In the genomic region with DNA sequence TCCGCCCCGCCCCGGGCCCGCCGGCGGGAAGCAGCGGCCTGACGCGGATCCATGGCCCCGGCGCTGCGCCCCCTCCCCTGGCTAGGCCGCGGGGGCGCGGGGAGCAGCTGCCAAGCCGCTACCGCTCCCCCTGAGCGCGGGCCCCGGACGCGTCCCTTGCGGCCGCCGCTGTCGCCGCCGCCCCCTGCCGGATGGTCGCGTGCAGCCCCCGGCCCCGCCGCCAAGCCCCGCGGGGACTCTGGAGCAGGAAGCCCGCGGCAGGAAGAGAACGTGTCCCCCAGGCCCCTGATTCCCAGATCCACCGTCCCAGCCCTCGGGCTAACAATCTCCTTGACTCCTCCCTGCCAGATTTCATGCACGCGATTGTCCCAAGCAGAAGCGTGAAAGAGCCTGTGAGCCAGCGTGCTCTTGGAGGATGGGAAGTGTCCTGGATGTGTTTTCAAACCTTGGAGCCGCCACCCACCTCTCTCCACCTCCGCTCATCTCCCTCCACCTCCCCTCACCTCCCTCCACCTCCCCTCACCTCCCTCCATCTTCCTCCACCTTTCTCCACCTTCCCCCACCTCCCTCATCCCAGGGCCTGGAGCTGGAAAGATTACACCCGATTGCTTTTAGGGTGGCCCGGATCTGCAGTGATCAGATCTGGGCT, we compare ENCODE assay signal across 8 cellular contexts. TPM values are rescaled to one million over a fixed set of nuclear protein-coding genes. Genes with fewer than 3 reads are reported as not detected.
DNase-seq lines count a peak whose midpoint lies in the region; ATAC-seq and TF ChIP-seq lines count a peak whose summit lies in the region.

No MANE protein-coding gene starts in this region.

- no peaks in the 10 kb centered on the region for H3K9me3 ChIP-seq in right atrium auricular region

- H3K36me3 ChIP-seq in right atrium auricular region = no peaks in the 10 kb centered on the region

- H3K27me3 ChIP-seq in right atrium auricular region = no peaks in the 10 kb centered on the region

- ATAC-seq in GM18867 (IDR thresholded peaks at IDR 0.05; ENCODE audit: unreplicated experiment) = peak; percentile 83
- ATAC-seq in HG03159 (IDR thresholded peaks at IDR 0.05; ENCODE audit: unreplicated experiment) = peak; percentile 74

- H3K27ac ChIP-seq in angular gyrus (ENCODE audit: low read depth, low read length) (peak overlapping the region; percentile 95), right atrium auricular region (peak overlapping the region; percentile 75 to 83)

- DNase-seq in AG10803 (ENCODE audit: low read depth) = peak; percentile 82
- DNase-seq in SW 1271 (lab: John Stamatoyannopoulos, UW) = peak; percentile 5 to 49
- DNase-seq in right atrium auricular region (ENCODE audit: low spot score) = no peak
- DNase-seq in putamen (ENCODE audit: low spot score) = peak; percentile 68
- no peak for DNase-seq in GF-D8 (lab: John Stamatoyannopoulos, UW)

- peaks cover 0 to 16% of the 10 kb centered on the region in 2 donors for H3K4me1 ChIP-seq in right atrium auricular region

- peak overlapping the region; percentile 70 for H3K4me3 ChIP-seq in AG10803 (ENCODE audit: low read length)
- H3K4me3 ChIP-seq in right atrium auricular region = peak overlapping the region; percentile 53 to 69

- TF ChIP-seq CTCF in AG10803 (conservative IDR thresholded peaks at IDR 0.05; ENCODE audit: low read length) = no peak
- peak; percentile 44 to 57 for TF ChIP-seq CTCF in right atrium auricular region (IDR thresholded peaks at IDR 0.05)

RNA-seq across cellular contexts. Expression of a gene that starts 0.4 kb away (rescaled TPM):
- total RNA-seq in right atrium auricular region = 1 to 10 TPM; 4.0 to 5.6 TPM

Comparison
In these comparisons a context has a peak if more than half of its experiments do, and no peak if none do; other contexts are left out.
1. DNase-seq: peak in AG10803 (single experiment), SW 1271 (2 of 2) and putamen (single experiment); none in right atrium auricular region (single experiment) and GF-D8 (single experiment).